16 cellular contexts compared by ENCODE assay signal in the genomic region with DNA sequence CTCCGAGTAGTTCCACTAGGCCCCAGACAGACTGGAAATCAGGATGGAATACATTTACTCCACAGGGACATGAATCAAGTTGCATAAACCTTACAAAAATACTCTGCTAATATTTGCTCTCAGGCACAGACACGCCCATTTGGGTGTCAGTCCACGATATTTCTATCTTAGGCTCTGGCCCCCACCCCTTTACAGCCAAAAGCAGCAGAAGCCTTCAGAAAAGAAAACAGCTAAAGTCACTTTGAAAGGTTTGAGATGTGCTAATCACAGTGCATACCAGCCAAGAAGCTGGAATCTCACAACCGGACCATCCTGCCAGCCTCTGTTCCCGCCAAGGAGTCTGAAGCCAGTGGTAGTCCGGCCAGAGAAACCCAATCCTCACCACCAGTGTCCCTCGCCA. TPM values are rescaled to one million over a fixed set of nuclear protein-coding genes. Genes with fewer than 3 reads are reported as not detected.
A peak's percentile ranks its signal among the peaks of the same experiment; 100 is the strongest.
DNase-seq lines count a peak whose midpoint lies in the region; ATAC-seq and TF ChIP-seq lines count a peak whose summit lies in the region.
"Had no signal": no experiment of that assay in that cellular context is flagged by ENCODE, and none has a peak within 500 bp of the region (broad histone marks: within the 10 kb centered on the region; RNA-seq: fewer than 3 reads in every experiment).

No MANE protein-coding gene starts in this region.

- H3K9me3 ChIP-seq in right lobe of liver (no peaks in the 10 kb centered on the region), transverse colon (no peaks in the 10 kb centered on the region)

- TF ChIP-seq EP300 in transverse colon (IDR thresholded peaks at IDR 0.05; ENCODE audit: low read depth): no peak

- intact Hi-C loops in right lobe of liver (cut with DNase I): no loop called here
- intact Hi-C loops in transverse colon (cut with DNase I; ENCODE audit: low total_unique reads): no loop called here

- H3K4me1 ChIP-seq in right lobe of liver: peaks cover 0 to 59% (median 20%) of the 10 kb centered on the region in 4 donors
- peaks cover 0 to 41% (median 18%) of the 10 kb centered on the region in 4 donors for H3K4me1 ChIP-seq in transverse colon

- DNase-seq in DMS53 (lab: John Stamatoyannopoulos, UW): peak; percentile 11
- DNase-seq in DMS53 treated with DMSO at 0.1 percent for 48 hours (lab: John Stamatoyannopoulos, UW; ENCODE audit: unreplicated experiment): no peak
- peak; percentile 21 for DNase-seq in fibroblast of gingiva (ENCODE audit: low read depth)
- peak in 1 of 3 donors; percentile 77 for DNase-seq in right lobe of liver
- DNase-seq in transverse colon: no peak
- no peak for DNase-seq in NCI-H1105 treated with DMSO at 0.1 percent for 48 hours (lab: John Stamatoyannopoulos, UW)
- no peak for DNase-seq in T1000 (lab: John Stamatoyannopoulos, UW)
- DNase-seq in HT-29 (ENCODE audit: low spot score): no peak
- DNase-seq: 8988T; activated CD4-positive, alpha-beta memory T cell treated with anti-CD3 and anti-CD28 coated beads, Interleukin-2, amount 10 ng/mL, durations not matched to agents 7 days and 5 days; activated naive CD8-positive, alpha-beta T cell treated with anti-CD3 and anti-CD28 coated beads for 36 hours; activated T-cell treated with anti-CD3 and anti-CD28 coated beads, Interleukin-2, amount 50 U/mL, for 4 hours; effector CD4-positive, alpha-beta T cell; IMR-90; retina had no signal

- TF ChIP-seq POLR2A in right lobe of liver (IDR thresholded peaks at IDR 0.05): peak; percentile 83
- TF ChIP-seq POLR2A in transverse colon (IDR thresholded peaks at IDR 0.05): no peak

- H3K36me3 ChIP-seq in right lobe of liver (no peaks in the 10 kb centered on the region), transverse colon (no peaks in the 10 kb centered on the region)

- 22% methylated on average over 6 of the region's 7 CpGs for WGBS in right lobe of liver (ENCODE audit: insufficient coverage, low coverage, low lambda C conversion rate, missing lambda C conversion rate)
- 56 to 67% methylated on average over 7 of the region's 7 CpGs for WGBS in transverse colon (ENCODE audit: low coverage in 1 of 2), 2 donors

- TF ChIP-seq CTCF in right lobe of liver (IDR thresholded peaks at IDR 0.05): no peak
- TF ChIP-seq CTCF in transverse colon (IDR thresholded peaks at IDR 0.05): no peak

- H3K27ac ChIP-seq in right lobe of liver (peak overlapping the region; percentile 96 to 98 (median 98)), transverse colon (peak overlapping the region in 3 of 4 donors; percentile 83 to 91 (median 85))

- peak; percentile 33 to 55 (median 44) for ATAC-seq in right lobe of liver
- ATAC-seq: activated T-cell treated with anti-CD3 and anti-CD28 coated beads, Interleukin-2, amount 50 U/mL, for 4 hours had no signal

- no peaks in the 10 kb centered on the region for H3K27me3 ChIP-seq in right lobe of liver
- no peaks in the 10 kb centered on the region for H3K27me3 ChIP-seq in transverse colon

- in situ Hi-C loops in transverse colon (cut with MboI; ENCODE audit: low pct_ligation_motif_present in 1 of 4, low pct_unique_long_range_greater_than_20kb in 1 of 4, low sequenced_read_pairs in 3 of 4): no loop called here

- no peak overlapping the region for H3K4me3 ChIP-seq in right lobe of liver
- H3K4me3 ChIP-seq in transverse colon: no peak overlapping the region
- H3K4me3 ChIP-seq: lung had no signal

RNA-seq across cellular contexts. Expression of gene PTPN3, which starts 22.6 kb away (rescaled TPM):
- total RNA-seq in right lobe of liver: 10 to 100 TPM; 15.0 to 33.3 (median 30.0) TPM
- total RNA-seq in transverse colon: 10 to 100 TPM; 12.7 to 27.0 (median 18.1) TPM
- 9.8 and 11.3 TPM in 2 replicates for total RNA-seq in HT-29 (2014; rRNA removed; shearing (Covaris generic))

Comparison
In these comparisons a context has a peak if more than half of its experiments do, and no peak if none do; other contexts are left out.
1. DNase-seq: peak in DMS53 (single experiment) and fibroblast of gingiva (single experiment); none in DMS53 treated with DMSO at 0.1 percent for 48 hours (single experiment), transverse colon (single experiment), NCI-H1105 treated with DMSO at 0.1 percent for 48 hours (single experiment), T1000 (single experiment) and HT-29 (single experiment).